ENCODE assay signal across 14 cellular contexts in genomic region chr16:4696905-4697866, GRCh38. TPM values are rescaled to one million over a fixed set of nuclear protein-coding genes. Genes with fewer than 3 reads are reported as not detected.
A peak's percentile ranks its signal among the peaks of the same experiment; 100 is the strongest.
DNase-seq lines count a peak whose midpoint lies in the region; ATAC-seq, FAIRE-seq and TF ChIP-seq lines count a peak whose summit lies in the region.
"Had no signal": no experiment of that assay in that cellular context is flagged by ENCODE, and none has a peak within 500 bp of the region (broad histone marks: within the 10 kb centered on the region; RNA-seq: fewer than 3 reads in every experiment).

No MANE protein-coding gene starts in this region.

- H3K4me3 Mint-ChIP-seq in mesothelial cell of epicardium: peak overlapping the region; percentile 31
- H3K4me3 Mint-ChIP-seq: activated naive CD4-positive, alpha-beta T cell treated with anti-CD3 and anti-CD28 coated beads, Interleukin-2, amount 10 ng/mL, durations not matched to agents 7 days and 5 days had no signal

- H3K27me3 Mint-ChIP-seq in mesothelial cell of epicardium (ENCODE audit: low read depth): no peaks in the 10 kb centered on the region
- H3K27me3 Mint-ChIP-seq: activated naive CD4-positive, alpha-beta T cell treated with anti-CD3 and anti-CD28 coated beads, Interleukin-2, amount 10 ng/mL, durations not matched to agents 7 days and 5 days had no signal

- H3K4me2 ChIP-seq in K562 (ENCODE audit: insufficient read depth, low read length) (no peak overlapping the region), MM.1S (ENCODE audit: low read depth, low read length) (no peak overlapping the region)

- H2AFZ ChIP-seq in K562 (ENCODE audit: low read depth, low read length): no peak overlapping the region
- no peak overlapping the region for H2AFZ ChIP-seq in MM.1S (ENCODE audit: low read length)
- H2AFZ ChIP-seq: parathyroid adenoma had no signal

- H4K20me1 ChIP-seq in K562 (replicated peaks; ENCODE audit: control insufficient read depth, insufficient read depth, low read length): peaks cover 8% of the 10 kb centered on the region; the same call in 1 of the 2 replicates
- no peaks in the 10 kb centered on the region for H4K20me1 ChIP-seq in MM.1S (ENCODE audit: insufficient read depth, low read length)

- WGBS in K562 (ENCODE audit: insufficient coverage, low coverage, missing lambda C conversion rate): 89% methylated on average over 23 of the region's 33 CpGs

- no peaks in the 10 kb centered on the region for H3K27me3 ChIP-seq in K562 (ENCODE audit: control insufficient read depth in 2 of 2, insufficient read depth in 2 of 2, low read length in 2 of 2)
- H3K27me3 ChIP-seq in MM.1S (replicated peaks; ENCODE audit: insufficient read depth, low read length): no peaks in the 10 kb centered on the region
- H3K27me3 ChIP-seq: colonic mucosa had no signal

- POLR2A ChIA-PET in K562 (lab: Yijun Ruan, JAX): no interaction called here

- H3F3A ChIP-seq in MM.1S (ENCODE audit: insufficient read depth, low read length): no peaks in the 10 kb centered on the region

- H3K4me3 ChIP-seq in K562 (no peak overlapping the region), MM.1S (ENCODE audit: low read length) (no peak overlapping the region)
- H3K4me3 ChIP-seq: colonic mucosa had no signal

- in situ Hi-C loops in K562 (cut with MboI): no loop called here

- no peaks in the 10 kb centered on the region for H3K9me3 Mint-ChIP-seq in mesothelial cell of epicardium
- H3K9me3 Mint-ChIP-seq: activated naive CD4-positive, alpha-beta T cell treated with anti-CD3 and anti-CD28 coated beads, Interleukin-2, amount 10 ng/mL, durations not matched to agents 7 days and 5 days had no signal

- H3K9me3 ChIP-seq in K562 (replicated peaks; ENCODE audit: control insufficient read depth, insufficient read depth, low read depth, low read length) (no peaks in the 10 kb centered on the region), MM.1S (replicated peaks; ENCODE audit: insufficient read depth, low read length) (no peaks in the 10 kb centered on the region)
- H3K9me3 ChIP-seq: colonic mucosa had no signal

- H3K4me1 Mint-ChIP-seq in mesothelial cell of epicardium: peaks cover 3% of the 10 kb centered on the region

- no peak for FAIRE-seq in K562 (lab: Jason Lieb, UNC)

- no peak for TF ChIP-seq POLR2A in K562 (conservative IDR thresholded peaks at IDR 0.05)

- H3K79me2 ChIP-seq in K562 (ENCODE audit: control insufficient read depth, insufficient read depth, low read length): peaks cover 12% of the 10 kb centered on the region
- peaks cover 25% of the 10 kb centered on the region for H3K79me2 ChIP-seq in MM.1S (ENCODE audit: low read length)
- H3K79me2 ChIP-seq: parathyroid adenoma had no signal

- H3K27ac ChIP-seq in K562 (ENCODE audit: extremely low read depth, low read depth, low read length): no peak overlapping the region
- H3K27ac ChIP-seq in MM.1S (ENCODE audit: low read length): no peak overlapping the region
- H3K27ac ChIP-seq: colonic mucosa, parathyroid adenoma had no signal

- CTCF ChIA-PET in K562 (lab: Yijun Ruan, JAX; ENCODE audit: low intra/inter-chr PET ratio): no interaction called here

- TF ChIP-seq EP300 in K562 (IDR thresholded peaks at IDR 0.05; ENCODE audit: low read length): no peak

- H3K27ac Mint-ChIP-seq in mesothelial cell of epicardium: peak overlapping the region; percentile 30
- H3K27ac Mint-ChIP-seq: activated naive CD4-positive, alpha-beta T cell treated with anti-CD3 and anti-CD28 coated beads, Interleukin-2, amount 10 ng/mL, durations not matched to agents 7 days and 5 days had no signal

- H3K4me1 ChIP-seq in K562 (replicated peaks in 1 of 2; ENCODE audit: control insufficient read depth in 2 of 2, insufficient read depth in 2 of 2, low read length in 2 of 2) (peaks cover 0 to 63% of the 10 kb centered on the region in 2 experiments; a peak in 3 of 5 replicates), MM.1S (ENCODE audit: low read length) (peaks cover 7% of the 10 kb centered on the region; the same call in 1 of the 2 replicates)
- H3K4me1 ChIP-seq: parathyroid adenoma had no signal

- intact Hi-C loops in K562 (cut with micrococcal nuclease): no loop called here

- no peak for TF ChIP-seq RAD21 in K562 (CRISPR knock-in tag; conservative IDR thresholded peaks at IDR 0.05 in 1 of 2, IDR thresholded peaks at IDR 0.05 in 1 of 2)

- no TSS peak for BruUV-seq in K562 (replicated peaks; lab: Mats Ljungman, UMichigan)

- H3K36me3 Mint-ChIP-seq in mesothelial cell of epicardium: peaks cover 9% of the 10 kb centered on the region

- H3K9me1 ChIP-seq in K562 (ENCODE audit: control insufficient read depth, insufficient read depth, low read length): peaks cover 3% of the 10 kb centered on the region

- DNase-seq in AG08396 (ENCODE audit: low spot score) (peak; percentile 5), COLO668 (lab: John Stamatoyannopoulos, UW; ENCODE audit: unreplicated experiment) (peak; percentile 25), K562 (ENCODE audit: extremely low read depth in 1 of 4, low spot score in 3 of 4) (no peak), mesothelial cell of epicardium (ENCODE audit: low spot score in 2 of 2, unreplicated experiment in 2 of 2) (no peak), MM.1S (no peak), GDM1 (lab: John Stamatoyannopoulos, UW) (no peak)
- DNase-seq: activated naive CD4-positive, alpha-beta T cell treated with anti-CD3 and anti-CD28 coated beads, Interleukin-2, amount 10 ng/mL, durations not matched to agents 7 days and 5 days; NCI-H1417; NCI-H82; stimulated activated CD4-positive, alpha-beta T cell treated with anti-CD3 and anti-CD28 coated beads, Interleukin-4, amount 100 ng/mL, for 1 hour had no signal

- H3K9ac ChIP-seq in K562 (ENCODE audit: insufficient read depth in 1 of 2, low read depth in 2 of 2, low read length in 2 of 2) (peak overlapping the region in 1 of 2 experiments; percentile 14; a peak in 1 of 4 replicates), MM.1S (ENCODE audit: low read length) (no peak overlapping the region)
- H3K9ac ChIP-seq: parathyroid adenoma had no signal

- TF ChIP-seq CTCF in K562 (IDR thresholded peaks at IDR 0.05 in 2 of 3, conservative IDR thresholded peaks at IDR 0.05 in 1 of 3; ENCODE audit: insufficient read depth in 2 of 3, low read depth in 1 of 3, low read length in 3 of 3) (no peak), mesothelial cell of epicardium (IDR thresholded peaks at IDR 0.05; ENCODE audit: unreplicated experiment) (no peak), MM.1S (IDR thresholded peaks at IDR 0.05; ENCODE audit: low read length) (no peak)

- ATAC-seq in K562: no peak
- ATAC-seq in HG02870 (IDR thresholded peaks at IDR 0.05; ENCODE audit: unreplicated experiment): no peak
- ATAC-seq: Panc1 had no signal

- peaks cover 74% of the 10 kb centered on the region; the same call in 2 of the 3 replicates for H3K36me3 ChIP-seq in K562 (ENCODE audit: control insufficient read depth, insufficient read depth, low read length)
- no peaks in the 10 kb centered on the region for H3K36me3 ChIP-seq in MM.1S (replicated peaks; ENCODE audit: insufficient read depth, low read length)

- no peaks in the 10 kb centered on the region for H3K9me2 ChIP-seq in MM.1S (replicated peaks; ENCODE audit: insufficient read depth, low read length)

RNA-seq across cellular contexts. Expression of gene NUDT16L1, which starts 3.8 kb away (rescaled TPM):
- total RNA-seq in K562 (2011; cell fraction: chromatin; rRNA removed; ENCODE audit: low replicate concordance): 12.3 and 32.4 TPM in 2 replicates
- 30.5 and 32.1 TPM in 2 replicates for total RNA-seq in K562 (2011; cell fraction: nucleolus; rRNA removed)
- total RNA-seq in K562 (2011; cell fraction: nucleoplasm; rRNA removed): 19.6 TPM in 2 replicates
- 35.7 and 37.0 TPM in 2 replicates for total RNA-seq in K562 (2014; rRNA removed)
- 5.9 and 8.6 TPM in 2 replicates for total RNA-seq in K562 (2014; rRNA removed; fragmentation: Illumina TruSeq; extraction: Trizol)
- total RNA-seq in K562 (2015; rRNA removed; fragmentation: Illumina TruSeq; extraction: Trizol): 13.7 and 13.8 TPM in 2 replicates
- total RNA-seq in K562 (2021): 33.1 and 34.9 TPM in 2 replicates
- polyA plus RNA-seq in K562 (2011; rRNA removed): 14.6 and 20.1 TPM in 2 replicates
- polyA plus RNA-seq in K562 (2011; cell fraction: cytosol; rRNA removed): 25.7 and 57.0 TPM in 2 replicates
- 28.9 and 31.1 TPM in 2 replicates for polyA plus RNA-seq in K562 (2011; cell fraction: nucleus; rRNA removed)
- 18.7 and 22.2 TPM in 2 replicates for polyA plus RNA-seq in K562 (2012)
- polyA plus RNA-seq in K562 (2014; fragmentation: Illumina TruSeq; extraction: Trizol): 10.1 and 14.7 TPM in 2 replicates
- polyA plus RNA-seq in K562 (2014; fragmentation: Nextera tagmentation; extraction: Ambion mirVana): 1 to 10 TPM; 1.4 to 1.9 TPM
- polyA plus RNA-seq in K562 (2014; rRNA removed): 37.6 and 39.9 TPM in 2 replicates
- 4.1 and 5.1 TPM in 2 replicates for polyA minus RNA-seq in K562 (2011; rRNA and poly(A)+ RNA removed)
- polyA minus RNA-seq in K562 (2011; cell fraction: cytosol; rRNA and poly(A)+ RNA removed): 7.0 and 11.2 TPM in 2 replicates
- polyA minus RNA-seq in K562 (2011; cell fraction: nucleus; rRNA and poly(A)+ RNA removed): 10.1 and 11.6 TPM in 2 replicates
- total RNA-seq in mesothelial cell of epicardium: 28.4 to 33.0 TPM (median 31.1 TPM) in 3 replicates

RNA-seq across cellular contexts. Expression of gene ANKS3, which starts 36.9 kb away (rescaled TPM):
- 131 and 242 TPM in 2 replicates for total RNA-seq in K562 (2011; cell fraction: chromatin; rRNA removed; ENCODE audit: low replicate concordance)
- total RNA-seq in K562 (2011; cell fraction: nucleolus; rRNA removed): 131 and 135 TPM in 2 replicates
- 120 and 128 TPM in 2 replicates for total RNA-seq in K562 (2011; cell fraction: nucleoplasm; rRNA removed)
- total RNA-seq in K562 (2014; rRNA removed) (21.5 and 21.9 TPM in 2 replicates), K562 (2014; rRNA removed; fragmentation: Illumina TruSeq; extraction: Trizol) (8.0 and 12.0 TPM in 2 replicates), K562 (2015; rRNA removed; fragmentation: Illumina TruSeq; extraction: Trizol) (14.8 and 15.6 TPM in 2 replicates), K562 (2021) (22.1 and 25.7 TPM in 2 replicates), mesothelial cell of epicardium (42.5 to 46.6 TPM (median 45.8 TPM) in 3 replicates)
- polyA plus RNA-seq in K562 (2011; rRNA removed) (17.2 and 21.5 TPM in 2 replicates), K562 (2014; fragmentation: Illumina TruSeq; extraction: Trizol) (9.3 and 11.4 TPM in 2 replicates), K562 (2014; fragmentation: Nextera tagmentation; extraction: Ambion mirVana) (under 1 TPM; 0.43 to 0.66 TPM), K562 (2014; rRNA removed) (23.4 and 23.7 TPM in 2 replicates)
- polyA plus RNA-seq in K562 (2011; cell fraction: cytosol; rRNA removed): 15.2 and 18.4 TPM in 2 replicates
- 68.8 and 84.5 TPM in 2 replicates for polyA plus RNA-seq in K562 (2011; cell fraction: nucleus; rRNA removed)
- polyA plus RNA-seq in K562 (2012): 11.9 and 13.9 TPM in 2 replicates
- polyA minus RNA-seq in K562 (2011; rRNA and poly(A)+ RNA removed): 29.5 and 35.6 TPM in 2 replicates
- polyA minus RNA-seq in K562 (2011; cell fraction: cytosol; rRNA and poly(A)+ RNA removed): 11.2 and 13.6 TPM in 2 replicates
- 34.1 and 41.4 TPM in 2 replicates for polyA minus RNA-seq in K562 (2011; cell fraction: nucleus; rRNA and poly(A)+ RNA removed)

RNA-seq across cellular contexts. Expression of gene DNAAF8, which starts 37.2 kb away (rescaled TPM):
- total RNA-seq in K562 (2011; cell fraction: chromatin; rRNA removed; ENCODE audit: low replicate concordance): 0.19 TPM in 1 of 2 replicates, not detected in the other
- 0.33 and 0.39 TPM in 2 replicates for total RNA-seq in K562 (2011; cell fraction: nucleolus; rRNA removed)
- 0.15 TPM in 2 replicates for total RNA-seq in K562 (2011; cell fraction: nucleoplasm; rRNA removed)
- total RNA-seq in K562 (2014; rRNA removed): not detected in 2 replicates
- total RNA-seq in K562 (2014; rRNA removed; fragmentation: Illumina TruSeq; extraction: Trizol): not detected in 2 replicates
- total RNA-seq in K562 (2015; rRNA removed; fragmentation: Illumina TruSeq; extraction: Trizol): not detected in 2 replicates
- total RNA-seq in K562 (2021): not detected in 2 replicates
- polyA plus RNA-seq in K562 (2011; rRNA removed): 0.04 and 0.11 TPM in 2 replicates
- polyA plus RNA-seq in K562 (2011; cell fraction: cytosol; rRNA removed): 0.07 and 0.10 TPM in 2 replicates
- 0.07 and 0.40 TPM in 2 replicates for polyA plus RNA-seq in K562 (2011; cell fraction: nucleus; rRNA removed)
- 0.16 and 0.26 TPM in 2 replicates for polyA plus RNA-seq in K562 (2012)
- 0.10 TPM in 1 of 2 replicates, not detected in the other for polyA plus RNA-seq in K562 (2014; fragmentation: Illumina TruSeq; extraction: Trizol)
- not detected for polyA plus RNA-seq in K562 (2014; fragmentation: Nextera tagmentation; extraction: Ambion mirVana)
- polyA plus RNA-seq in K562 (2014; rRNA removed): 0.12 TPM in 1 of 2 replicates, not detected in the other
- not detected in 2 replicates for polyA minus RNA-seq in K562 (2011; rRNA and poly(A)+ RNA removed)
- polyA minus RNA-seq in K562 (2011; cell fraction: cytosol; rRNA and poly(A)+ RNA removed): not detected in 2 replicates
- polyA minus RNA-seq in K562 (2011; cell fraction: nucleus; rRNA and poly(A)+ RNA removed): 0.33 TPM in 1 of 2 replicates, not detected in the other
- total RNA-seq in mesothelial cell of epicardium: 0.45 to 0.84 TPM (median 0.49 TPM) in 3 replicates

Comparison
In these comparisons a context has a peak if more than half of its experiments do, and no peak if none do; other contexts are left out.
1. DNase-seq: peak in AG08396 (single experiment) and COLO668 (single experiment); none in K562 (0 of 4), mesothelial cell of epicardium (0 of 2), MM.1S (single experiment) and GDM1 (single experiment).